In the genomic region with DNA sequence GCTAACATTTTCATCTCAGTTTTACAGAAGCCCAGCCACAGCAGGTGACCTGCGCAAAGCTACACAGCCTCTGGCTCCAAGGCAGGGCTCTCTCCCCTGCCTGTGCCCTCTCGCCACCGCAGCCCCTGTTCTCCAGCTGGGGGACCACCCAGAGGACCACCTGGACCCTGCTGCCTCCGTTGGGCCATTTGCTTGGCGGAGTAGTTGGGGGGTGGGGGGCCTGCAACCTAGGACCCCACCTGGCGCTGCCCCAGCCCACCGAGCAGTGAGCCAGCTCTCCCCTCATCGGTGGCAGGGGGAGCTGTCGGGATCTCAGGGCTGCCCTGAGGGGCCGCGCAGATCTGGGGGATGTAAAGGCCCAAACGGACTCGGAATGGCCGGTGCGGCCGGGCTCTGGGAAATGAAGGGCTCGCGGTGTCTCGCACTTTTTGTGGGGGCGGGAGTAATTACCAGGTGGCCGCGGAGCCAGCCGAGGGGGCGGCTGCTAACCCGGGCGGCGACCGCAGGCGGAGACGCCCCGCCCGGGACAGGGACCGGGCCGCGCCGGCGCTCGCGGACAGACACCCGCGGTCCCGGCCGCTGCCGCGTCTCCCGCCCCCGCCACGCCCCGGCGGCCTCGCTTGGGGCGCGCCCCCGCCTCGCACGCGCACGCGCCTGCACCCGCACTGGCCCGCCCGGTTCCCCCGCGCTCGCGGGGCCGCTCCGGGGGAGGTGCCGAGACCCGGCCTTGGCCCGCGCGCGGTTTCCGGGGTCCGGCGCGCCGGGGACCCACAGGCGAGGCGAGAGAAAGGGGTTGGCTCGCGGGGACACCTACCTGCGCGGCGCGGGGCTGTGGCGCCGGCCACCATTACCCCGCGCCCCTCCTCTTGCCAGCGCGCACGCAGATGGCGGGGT, we compare ENCODE assay signal across 8 cellular contexts. TPM values are rescaled to one million over a fixed set of nuclear protein-coding genes. Genes with fewer than 3 reads are reported as not detected.
DNase-seq lines count a peak whose midpoint lies in the region; ATAC-seq and TF ChIP-seq lines count a peak whose summit lies in the region.

No MANE protein-coding gene starts in this region.

- H3K4me3 ChIP-seq in trophoblast cell (ENCODE audit: low read depth, low read length): peak overlapping the region; percentile 72

- peak overlapping the region; percentile 7 for H3K18ac ChIP-seq in trophoblast cell (ENCODE audit: low read length)

- peak overlapping the region; percentile 23 for H4K8ac ChIP-seq in trophoblast cell (ENCODE audit: low read depth, low read length)

- peak overlapping the region; percentile 27 for H2BK12ac ChIP-seq in trophoblast cell (ENCODE audit: low read length)

- H2AFZ ChIP-seq in trophoblast cell (ENCODE audit: insufficient read depth, low read length, poor library complexity): peak overlapping the region; percentile 42

- peak; percentile 47 for DNase-seq in activated gamma-delta T cell (lab: John Stamatoyannopoulos, UW)
- peak; percentile 35 for DNase-seq in glomerular visceral epithelial cell (ENCODE audit: extremely low spot score)
- peak in 1 of 2 donors; percentile 26 for DNase-seq in trophoblast cell
- DNase-seq in NCI-H1436 (lab: John Stamatoyannopoulos, UW): no peak

- peak overlapping the region; percentile 0 for H3K4ac ChIP-seq in trophoblast cell (ENCODE audit: low read depth, low read length)

- peak overlapping the region; percentile 37 for H2BK120ac ChIP-seq in trophoblast cell (ENCODE audit: insufficient read depth, low read length, poor library complexity)

- no peak for ATAC-seq in GM21619 (IDR thresholded peaks at IDR 0.05; ENCODE audit: unreplicated experiment)
- no peak for ATAC-seq in GM21447 (IDR thresholded peaks at IDR 0.05; ENCODE audit: unreplicated experiment)

- no peaks in the 10 kb centered on the region for H3K27me3 ChIP-seq in trophoblast cell (ENCODE audit: insufficient read depth, low read length)

- H3K9me3 ChIP-seq in KOPT-K1 (ENCODE audit: insufficient read depth, low read length, poor library complexity, severe bottlenecking) (no peaks in the 10 kb centered on the region), trophoblast cell (ENCODE audit: insufficient read depth, low read depth, low read length) (no peaks in the 10 kb centered on the region)

- H3K4me2 ChIP-seq in trophoblast cell (ENCODE audit: low read length): peak overlapping the region; percentile 84

- H4K12ac ChIP-seq in trophoblast cell (ENCODE audit: low read depth, low read length): peak overlapping the region; percentile 14

- H3K79me1 ChIP-seq in trophoblast cell (ENCODE audit: low read length): peaks cover 21% of the 10 kb centered on the region

- H4K91ac ChIP-seq in trophoblast cell (ENCODE audit: low read depth, low read length): peak overlapping the region; percentile 59

- no peak overlapping the region for H3K23ac ChIP-seq in trophoblast cell (ENCODE audit: low read length)

- H3K9ac ChIP-seq in trophoblast cell (ENCODE audit: low read length): peak overlapping the region; percentile 24

- peak; percentile 10 for TF ChIP-seq CTCF in GM12873 (IDR thresholded peaks at IDR 0.05; ENCODE audit: insufficient read depth, low read depth, low read length, missing control alignments)

- peak overlapping the region; percentile 25 for H2AK5ac ChIP-seq in trophoblast cell (ENCODE audit: low read length)

- peak overlapping the region; percentile 87 for H3K27ac ChIP-seq in KOPT-K1 (ENCODE audit: low read depth, low read length, poor library complexity, severe bottlenecking)
- no peak overlapping the region for H3K27ac ChIP-seq in trophoblast cell (ENCODE audit: low read depth, low read length)

- H3K36me3 ChIP-seq in KOPT-K1 (ENCODE audit: insufficient read depth, low read length) (no peaks in the 10 kb centered on the region), trophoblast cell (ENCODE audit: control insufficient read depth in 1 of 2, insufficient read depth in 2 of 2, low read length in 2 of 2) (no peaks in the 10 kb centered on the region)

- H3K14ac ChIP-seq in trophoblast cell (ENCODE audit: low read length): peak overlapping the region; percentile 31

- H3K79me2 ChIP-seq in trophoblast cell (ENCODE audit: control insufficient read depth, insufficient read depth, low read length, poor library complexity): no peaks in the 10 kb centered on the region

- peaks cover 29 to 52% of the 10 kb centered on the region in 2 experiments for H3K4me1 ChIP-seq in trophoblast cell (ENCODE audit: control insufficient read depth in 1 of 2, insufficient read depth in 2 of 2, low read length in 2 of 2)

- no CpG with 5 or more reads among the region's 95 CpGs for WGBS in trophoblast cell (ENCODE audit: extremely low coverage, insufficient coverage, insufficient read length)

- H2BK5ac ChIP-seq in trophoblast cell (ENCODE audit: low read depth, low read length, poor library complexity): no peak overlapping the region

RNA-seq across cellular contexts. Expression of a gene that starts 8.6 kb away (rescaled TPM):
- polyA plus RNA-seq in trophoblast cell (2013): 1.4 TPM in 2 replicates
